Comparison of ENCODE assay signal across 14 cellular contexts in genomic region chr22:20245577-20246367, GRCh38. TPM values are rescaled to one million over a fixed set of nuclear protein-coding genes. Genes with fewer than 3 reads are reported as not detected.
DNase-seq lines count a peak whose midpoint lies in the region; ATAC-seq, FAIRE-seq and TF ChIP-seq lines count a peak whose summit lies in the region.
"Had no signal": no experiment of that assay in that cellular context is flagged by ENCODE, and none has a peak within 500 bp of the region (broad histone marks: within the 10 kb centered on the region; RNA-seq: fewer than 3 reads in every experiment).

No MANE protein-coding gene starts in this region.

- peak overlapping the region; percentile 22 for H3K27ac ChIP-seq in CD8-positive, alpha-beta memory T cell (ENCODE audit: low read depth, low read length)
- peak overlapping the region; percentile 99 for H3K27ac ChIP-seq in KOPT-K1 (ENCODE audit: low read depth, low read length, poor library complexity, severe bottlenecking)
- H3K27ac ChIP-seq in K562 (ENCODE audit: extremely low read depth, low read depth, low read length) = no peak overlapping the region
- H3K27ac ChIP-seq: suprapubic skin had no signal

- H3K9me3 ChIP-seq in CD8-positive, alpha-beta memory T cell (ENCODE audit: low read length) = no peaks in the 10 kb centered on the region
- H3K9me3 ChIP-seq in KOPT-K1 (ENCODE audit: insufficient read depth, low read length, poor library complexity, severe bottlenecking) (no peaks in the 10 kb centered on the region), K562 (replicated peaks; ENCODE audit: control insufficient read depth, insufficient read depth, low read depth, low read length) (no peaks in the 10 kb centered on the region)
- H3K9me3 ChIP-seq: suprapubic skin had no signal

- H3K27me3 Mint-ChIP-seq in CD8-positive, alpha-beta memory T cell = no peaks in the 10 kb centered on the region
- H3K27me3 Mint-ChIP-seq in natural killer cell (ENCODE audit: low read depth in 2 of 2) = no peaks in the 10 kb centered on the region

- H3K9ac ChIP-seq in K562 (ENCODE audit: insufficient read depth in 1 of 2, low read depth in 2 of 2, low read length in 2 of 2) = peak overlapping the region in 1 of 2 experiments; percentile 53; a peak in 2 of 4 replicates

- no peak for TF ChIP-seq POLR2A in K562 (conservative IDR thresholded peaks at IDR 0.05)

- H3K27ac Mint-ChIP-seq in CD8-positive, alpha-beta memory T cell = peak overlapping the region; percentile 83 to 99 (median 95)
- peak overlapping the region; percentile 90 to 91 for H3K27ac Mint-ChIP-seq in natural killer cell

- CTCF ChIA-PET in CD8-positive, alpha-beta memory T cell (lab: Charles Lee) = interaction anchor here (0.7 kb wide), 1 partner anchor 7 kb away, joined by 4 read pairs; no protein-coding TSS in a partner anchor
- CTCF ChIA-PET in K562 (lab: Yijun Ruan, JAX; ENCODE audit: low intra/inter-chr PET ratio) = no interaction called here

- H3K36me3 Mint-ChIP-seq in CD8-positive, alpha-beta memory T cell = no peaks in the 10 kb centered on the region
- H3K36me3 Mint-ChIP-seq in natural killer cell = no peaks in the 10 kb centered on the region

- H3K4me2 ChIP-seq in K562 (ENCODE audit: insufficient read depth, low read length) = no peak overlapping the region

- DNase-seq in CD8-positive, alpha-beta memory T cell = no peak
- DNase-seq in K562 (ENCODE audit: extremely low read depth in 1 of 4, low spot score in 3 of 4) = no peak
- no peak for DNase-seq in natural killer cell
- DNase-seq in HPDE6-E6E7 (ENCODE audit: extremely low spot score) = no peak
- DNase-seq in epidermal melanocyte (ENCODE audit: insufficient read length, low spot score) = no peak
- no peak for DNase-seq in NCI-H2196 treated with DMSO at 0.1 percent for 48 hours (lab: John Stamatoyannopoulos, UW; ENCODE audit: unreplicated experiment)
- DNase-seq: midbrain, NCI-H1092, NCI-H510A had no signal

- H2AFZ ChIP-seq in K562 (ENCODE audit: low read depth, low read length) = no peak overlapping the region

- H3K27me3 ChIP-seq in CD8-positive, alpha-beta memory T cell (ENCODE audit: insufficient read depth, low read length, poor library complexity, severe bottlenecking) = no peaks in the 10 kb centered on the region
- peaks cover 35 to 91% of the 10 kb centered on the region in 2 experiments; a peak in 4 of 5 replicates for H3K27me3 ChIP-seq in K562 (ENCODE audit: control insufficient read depth in 2 of 2, insufficient read depth in 2 of 2, low read length in 2 of 2)
- H3K27me3 ChIP-seq: suprapubic skin had no signal

- intact Hi-C loops in K562 (cut with micrococcal nuclease) = loop anchor here (2.0 kb wide), 1 partner anchor 21 kb away; no protein-coding TSS in a partner anchor
- intact Hi-C loops in natural killer cell (cut with micrococcal nuclease) = no loop called here

- peaks cover 33 to 62% (median 35%) of the 10 kb centered on the region in 3 donors for H3K4me1 Mint-ChIP-seq in CD8-positive, alpha-beta memory T cell
- peaks cover 22 to 46% of the 10 kb centered on the region in 2 donors for H3K4me1 Mint-ChIP-seq in natural killer cell

- H4K20me1 ChIP-seq in K562 (replicated peaks; ENCODE audit: control insufficient read depth, insufficient read depth, low read length) = peaks cover 52% of the 10 kb centered on the region

- no peak; the same call in 2 of the 3 replicates for ATAC-seq in K562
- ATAC-seq in natural killer cell = peak in 2 of 3 donors; percentile 3 to 4
- ATAC-seq in HG03378 (IDR thresholded peaks at IDR 0.05; ENCODE audit: unreplicated experiment) = no peak

- TF ChIP-seq RAD21 in K562 (CRISPR knock-in tag; conservative IDR thresholded peaks at IDR 0.05 in 1 of 2, IDR thresholded peaks at IDR 0.05 in 1 of 2) = no peak

- H3K9me1 ChIP-seq in K562 (ENCODE audit: control insufficient read depth, insufficient read depth, low read length) = peaks cover 5% of the 10 kb centered on the region

- peaks cover 54% of the 10 kb centered on the region for H3K4me1 ChIP-seq in CD8-positive, alpha-beta memory T cell (ENCODE audit: insufficient read depth, low read length)
- H3K4me1 ChIP-seq in K562 (replicated peaks in 1 of 2; ENCODE audit: control insufficient read depth in 2 of 2, insufficient read depth in 2 of 2, low read length in 2 of 2) = peaks cover 16 to 78% of the 10 kb centered on the region in 2 experiments; a peak in 3 of 5 replicates

- no peaks in the 10 kb centered on the region for H3K79me2 ChIP-seq in K562 (ENCODE audit: control insufficient read depth, insufficient read depth, low read length)

- no TSS peak for BruUV-seq in K562 (replicated peaks; lab: Mats Ljungman, UMichigan)

- H3K4me3 Mint-ChIP-seq in CD8-positive, alpha-beta memory T cell = peak overlapping the region in 6 of 7 donors; percentile 29 to 92 (median 78)
- peak overlapping the region; percentile 79 for H3K4me3 Mint-ChIP-seq in natural killer cell

- peak overlapping the region; percentile 4 for H3K4me3 ChIP-seq in CD8-positive, alpha-beta memory T cell (ENCODE audit: low read length)
- no peak overlapping the region for H3K4me3 ChIP-seq in K562
- H3K4me3 ChIP-seq: suprapubic skin had no signal

- FAIRE-seq in K562 (lab: Jason Lieb, UNC) = no peak
- FAIRE-seq: TTC549 had no signal

- POLR2A ChIA-PET in CD8-positive, alpha-beta memory T cell (lab: Charles Lee) = no interaction called here
- POLR2A ChIA-PET in K562 (lab: Yijun Ruan, JAX) = interaction anchor here (0.5 to 3.8 kb wide), 10 partner anchors 8 to 1617 kb away, joined by 3 to 22 read pairs (median 4); no protein-coding TSS in a partner anchor

- H3K9me3 Mint-ChIP-seq in CD8-positive, alpha-beta memory T cell = no peaks in the 10 kb centered on the region
- H3K9me3 Mint-ChIP-seq in natural killer cell = no peaks in the 10 kb centered on the region
- H3K9me3 Mint-ChIP-seq: activated T-cell treated with anti-CD3 and anti-CD28 coated beads, Interleukin-2, amount 50 U/mL, for 4 hours had no signal

- in situ Hi-C loops in K562 (cut with MboI) = no loop called here

- TF ChIP-seq CTCF in K562 (IDR thresholded peaks at IDR 0.05 in 2 of 3, conservative IDR thresholded peaks at IDR 0.05 in 1 of 3; ENCODE audit: insufficient read depth in 2 of 3, low read depth in 1 of 3, low read length in 3 of 3) (no peak), natural killer cell (IDR thresholded peaks at IDR 0.05) (no peak)

- no peaks in the 10 kb centered on the region for H3K36me3 ChIP-seq in CD8-positive, alpha-beta memory T cell (ENCODE audit: insufficient read depth, low read length)
- H3K36me3 ChIP-seq in KOPT-K1 (ENCODE audit: insufficient read depth, low read length) (no peaks in the 10 kb centered on the region), K562 (ENCODE audit: control insufficient read depth, insufficient read depth, low read length) (no peaks in the 10 kb centered on the region)
- H3K36me3 ChIP-seq: suprapubic skin had no signal

- TF ChIP-seq EP300 in K562 (IDR thresholded peaks at IDR 0.05; ENCODE audit: low read length) = no peak

- 12% methylated on average over 14 of the region's 14 CpGs for WGBS in K562 (ENCODE audit: insufficient coverage, low coverage, missing lambda C conversion rate)

RNA-seq across cellular contexts. Expression of gene RTN4R, which starts 22.3 kb away (rescaled TPM):
- total RNA-seq in CD8-positive, alpha-beta memory T cell = 1 to 10 TPM; 1.8 to 2.7 TPM
- 6.0 TPM for polyA plus RNA-seq in CD8-positive, alpha-beta memory T cell
- 0.62 and 4.8 TPM in 2 replicates for total RNA-seq in K562 (2011; cell fraction: chromatin; rRNA removed; ENCODE audit: low replicate concordance)
- 7.4 and 9.8 TPM in 2 replicates for total RNA-seq in K562 (2011; cell fraction: nucleolus; rRNA removed)
- 3.2 and 3.7 TPM in 2 replicates for total RNA-seq in K562 (2011; cell fraction: nucleoplasm; rRNA removed)
- total RNA-seq in K562 (2014; rRNA removed) = 1.5 and 2.3 TPM in 2 replicates
- not detected in 2 replicates for total RNA-seq in K562 (2014; rRNA removed; fragmentation: Illumina TruSeq; extraction: Trizol)
- 0.41 and 0.43 TPM in 2 replicates for total RNA-seq in K562 (2015; rRNA removed; fragmentation: Illumina TruSeq; extraction: Trizol)
- total RNA-seq in K562 (2021) = 2.8 and 3.0 TPM in 2 replicates
- 1.3 and 4.4 TPM in 2 replicates for polyA plus RNA-seq in K562 (2011; rRNA removed)
- 5.9 and 9.9 TPM in 2 replicates for polyA plus RNA-seq in K562 (2011; cell fraction: cytosol; rRNA removed)
- 2.9 and 3.5 TPM in 2 replicates for polyA plus RNA-seq in K562 (2011; cell fraction: nucleus; rRNA removed)
- 2.9 and 4.6 TPM in 2 replicates for polyA plus RNA-seq in K562 (2012)
- 0.46 TPM in 1 of 2 replicates, not detected in the other for polyA plus RNA-seq in K562 (2014; fragmentation: Illumina TruSeq; extraction: Trizol)
- polyA plus RNA-seq in K562 (2014; fragmentation: Nextera tagmentation; extraction: Ambion mirVana) = under 1 TPM in 1 of 2 experiments, not detected in 1; 0.04 TPM
- 1.2 and 2.3 TPM in 2 replicates for polyA plus RNA-seq in K562 (2014; rRNA removed)
- polyA minus RNA-seq in K562 (2011; rRNA and poly(A)+ RNA removed) = 1.0 and 1.5 TPM in 2 replicates
- 5.1 and 13.6 TPM in 2 replicates for polyA minus RNA-seq in K562 (2011; cell fraction: cytosol; rRNA and poly(A)+ RNA removed)
- 0.40 and 1.3 TPM in 2 replicates for polyA minus RNA-seq in K562 (2011; cell fraction: nucleus; rRNA and poly(A)+ RNA removed)
- total RNA-seq in natural killer cell = 1 to 10 TPM; 1.2 to 2.9 (median 1.6) TPM

Comparison
In these comparisons a context has a peak if more than half of its experiments do, and no peak if none do; other contexts are left out.
1. ATAC-seq: peak in natural killer cell (2 of 3); none in K562 (single experiment) and HG03378 (single experiment).